ENCODE assay signal across 8 cellular contexts in the genomic region with DNA sequence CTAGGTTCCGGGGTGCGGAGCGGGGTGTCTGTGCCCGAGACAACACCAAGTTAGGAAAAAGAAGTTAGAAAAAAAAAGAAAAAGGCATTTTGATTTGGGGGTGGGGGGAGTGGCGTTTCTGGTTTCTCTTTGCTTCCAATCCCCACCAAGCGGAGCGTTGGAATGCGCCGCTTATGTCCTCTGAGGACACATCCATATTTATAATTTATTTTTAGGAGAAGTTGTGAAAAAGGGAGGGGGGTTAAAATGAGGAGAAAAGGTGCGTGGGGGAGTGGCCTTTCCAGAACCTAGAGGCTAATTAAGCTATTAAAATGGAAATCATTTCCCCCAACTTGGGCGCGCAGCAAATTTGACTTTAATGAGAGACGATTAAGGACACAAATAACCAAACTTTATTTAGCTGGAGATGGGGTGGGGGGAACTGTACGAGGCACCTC.
A peak's percentile ranks its signal among the peaks of the same experiment; 100 is the strongest.
DNase-seq lines count a peak whose midpoint lies in the region; ATAC-seq and TF ChIP-seq lines count a peak whose summit lies in the region.

No MANE protein-coding gene starts in this region.

- CTCF ChIA-PET in T-cell (lab: Charles Lee) = interaction anchor here in 1 of 2 donors (0.6 to 0.8 kb wide), 3 partner anchors 10 to 53 kb away, joined by 3 to 6 read pairs (median 5); no protein-coding TSS in a partner anchor

- peak overlapping the region; percentile 91 for H3K4me3 ChIP-seq in GM12865 (ENCODE audit: low read depth, low read length)
- H3K4me3 ChIP-seq in foreskin fibroblast (ENCODE audit: low read depth in 1 of 2, low read length in 2 of 2) = peak overlapping the region; percentile 89
- peak overlapping the region; percentile 58 for H3K4me3 ChIP-seq in retinal pigment epithelial cell (ENCODE audit: low read length)

- POLR2A ChIA-PET in T-cell (lab: Charles Lee) = interaction anchor here in 1 of 2 donors (0.6 to 0.7 kb wide), 2 partner anchors 16 to 200 kb away, joined by 4 read pairs; no protein-coding TSS in a partner anchor

- no peaks in the 10 kb centered on the region for H3K36me3 Mint-ChIP-seq in T-cell

- DNase-seq in GM12865 (ENCODE audit: low read depth) = no peak
- no peak for DNase-seq in T-cell
- DNase-seq in foreskin fibroblast = peak in 1 of 2 donors; percentile 43
- no peak for DNase-seq in retinal pigment epithelial cell (ENCODE audit: low read depth)
- DNase-seq in NCI-H1048 (lab: John Stamatoyannopoulos, UW) = no peak
- DNase-seq in DMS79 treated with DMSO at 0.1 percent for 48 hours (lab: John Stamatoyannopoulos, UW) = no peak
- DNase-seq in NCI-H2227 treated with DMSO at 0.1 percent for 48 hours (lab: John Stamatoyannopoulos, UW) = no peak

- H3K27me3 Mint-ChIP-seq in T-cell = peaks cover 0 to 21% of the 10 kb centered on the region in 2 donors

- H3K4me1 Mint-ChIP-seq in T-cell = peaks cover 33 to 40% (median 33%) of the 10 kb centered on the region in 3 donors

- no peaks in the 10 kb centered on the region for H3K9me3 Mint-ChIP-seq in T-cell

- no peak overlapping the region for H3K27ac Mint-ChIP-seq in T-cell

- TF ChIP-seq CTCF in GM12865 (IDR thresholded peaks at IDR 0.05; ENCODE audit: insufficient read depth, low read depth, low read length, missing control alignments) (no peak), foreskin fibroblast (IDR thresholded peaks at IDR 0.05; ENCODE audit: low read depth, low read length) (no peak), retinal pigment epithelial cell (conservative IDR thresholded peaks at IDR 0.05; ENCODE audit: low read depth, low read length) (no peak)

- ATAC-seq in T-cell (replicated peaks in 1 of 4) (no peak), HG02840 (IDR thresholded peaks at IDR 0.05; ENCODE audit: low FRiP score, unreplicated experiment) (no peak)

- H3K4me3 Mint-ChIP-seq in T-cell = peak overlapping the region; percentile 70 to 85 (median 74)
